ENCODE assay signal across 9 cellular contexts in genomic region chr1:41678141-41678878, GRCh38.
DNase-seq lines count a peak whose midpoint lies in the region; ATAC-seq and TF ChIP-seq lines count a peak whose summit lies in the region.
"Had no signal": no experiment of that assay in that cellular context is flagged by ENCODE, and none has a peak within 500 bp of the region (broad histone marks: within the 10 kb centered on the region; RNA-seq: fewer than 3 reads in every experiment).

No MANE protein-coding gene starts in this region.

- peaks cover 9% of the 10 kb centered on the region for H3K27me3 Mint-ChIP-seq in neural crest cell (ENCODE audit: low read depth)

- H3K4me3 Mint-ChIP-seq in neural crest cell, result no peak overlapping the region

- in situ Hi-C loops in astrocyte of the spinal cord (cut with HindIII; ENCODE audit: low sequenced_read_pairs), result no loop called here

- ATAC-seq in HG03520 (IDR thresholded peaks at IDR 0.05; ENCODE audit: unreplicated experiment) (peak; percentile 51), HG03521 (IDR thresholded peaks at IDR 0.05; ENCODE audit: unreplicated experiment) (no peak)

- no peaks in the 10 kb centered on the region for H3K9me3 Mint-ChIP-seq in neural crest cell

- peak overlapping the region; percentile 8 for H3K27ac Mint-ChIP-seq in neural crest cell (ENCODE audit: unreplicated experiment)

- peaks cover 4% of the 10 kb centered on the region for H3K4me1 Mint-ChIP-seq in neural crest cell

- no peaks in the 10 kb centered on the region for H3K36me3 Mint-ChIP-seq in neural crest cell (ENCODE audit: low read depth)

- no peak for TF ChIP-seq CTCF in astrocyte of the spinal cord (IDR thresholded peaks at IDR 0.05; ENCODE audit: low read depth, low read length)
- no peak for TF ChIP-seq CTCF in neural crest cell (conservative IDR thresholded peaks at IDR 0.05)

- no peak overlapping the region for H3K4me3 ChIP-seq in astrocyte of the spinal cord (ENCODE audit: low read depth, low read length)
- H3K4me3 ChIP-seq: thyroid gland had no signal

- DNase-seq in EL (peak; percentile 83), astrocyte of the spinal cord (ENCODE audit: low read depth, low spot score) (peak; percentile 80), neural crest cell (ENCODE audit: low read depth, low spot score) (no peak), T-helper 9 cell (no peak), NCI-H526 (lab: John Stamatoyannopoulos, UW) (no peak)
- no peak for DNase-seq in stimulated activated CD4-positive, alpha-beta T cell treated with anti-CD3 and anti-CD28 coated beads, Interleukin-4, amount 100 ng/mL, for 4 hours

Comparison
In these comparisons a context has a peak if more than half of its experiments do, and no peak if none do; other contexts are left out.
1. DNase-seq: peak in EL (single experiment) and astrocyte of the spinal cord (single experiment); none in neural crest cell (single experiment), stimulated activated CD4-positive, alpha-beta T cell treated with anti-CD3 and anti-CD28 coated beads, Interleukin-4, amount 100 ng/mL, for 4 hours (0 of 2), T-helper 9 cell (single experiment) and NCI-H526 (0 of 2).